Comparison of ENCODE assay signal across 8 cellular contexts in the genomic region with DNA sequence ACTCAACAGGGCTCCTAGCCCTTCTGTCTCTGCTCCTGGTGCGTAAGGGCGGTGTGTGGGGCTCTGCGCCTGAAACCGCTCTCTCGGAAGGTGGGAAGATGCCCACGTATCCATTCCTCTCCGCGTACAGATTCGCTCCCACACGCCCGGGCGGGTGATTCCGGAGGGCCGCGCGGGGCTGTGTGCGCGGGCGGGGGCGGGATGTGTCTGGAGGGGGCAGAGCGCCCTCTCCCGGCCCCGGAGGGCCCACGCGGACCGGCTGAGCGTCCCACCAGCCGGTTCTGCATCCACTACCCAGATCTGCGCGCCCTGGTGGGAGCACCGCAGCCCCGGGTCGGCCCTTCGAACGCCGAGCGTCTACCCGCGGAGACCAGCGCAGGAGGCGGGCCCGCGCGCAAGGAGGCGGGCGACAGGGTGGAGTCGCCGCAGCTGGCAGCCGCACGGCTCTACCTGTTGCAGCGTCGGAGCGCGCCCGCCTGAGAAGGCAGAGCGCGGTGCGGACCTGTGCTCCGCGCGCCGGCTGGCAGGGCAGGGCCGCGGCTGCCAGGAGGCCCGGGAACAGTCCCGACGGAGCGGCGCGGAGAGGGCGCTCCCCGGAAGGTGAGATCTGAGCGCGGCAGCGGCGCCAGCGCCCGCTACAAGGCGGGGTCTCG. TPM values are rescaled to one million over a fixed set of nuclear protein-coding genes. Genes with fewer than 3 reads are reported as not detected.
DNase-seq lines count a peak whose midpoint lies in the region; ATAC-seq and TF ChIP-seq lines count a peak whose summit lies in the region.

No MANE protein-coding gene starts in this region.

- H3K27me3 ChIP-seq in BE2C (peaks cover 40% of the 10 kb centered on the region), OCI-LY1 (ENCODE audit: insufficient read depth, low read length) (peaks cover 12% of the 10 kb centered on the region), left ventricle myocardium inferior (ENCODE audit: low read depth) (peaks cover 98% of the 10 kb centered on the region)

- no peak overlapping the region; the same call in 1 of the 2 replicates for H2AFZ ChIP-seq in OCI-LY1 (ENCODE audit: low read length)

- peak overlapping the region; percentile 43; the same call in 1 of the 2 replicates for H3K9ac ChIP-seq in OCI-LY1 (ENCODE audit: low read length)

- peaks cover 4% of the 10 kb centered on the region; the same call in 1 of the 2 replicates for H3K4me1 ChIP-seq in BE2C
- H3K4me1 ChIP-seq in OCI-LY1 (ENCODE audit: insufficient read depth, low read length, severe bottlenecking), result peaks cover 10% of the 10 kb centered on the region
- peaks cover 33% of the 10 kb centered on the region for H3K4me1 ChIP-seq in left ventricle myocardium inferior

- H3K27ac ChIP-seq in OCI-LY1 (ENCODE audit: low read depth, low read length, poor library complexity, severe bottlenecking) (no peak overlapping the region), left ventricle myocardium inferior (replicated peaks) (peak overlapping the region; percentile 16)

- H4K20me1 ChIP-seq in OCI-LY1 (ENCODE audit: insufficient read depth, low read length), result no peaks in the 10 kb centered on the region

- H3K4me3 Mint-ChIP-seq in activated naive CD8-positive, alpha-beta T cell treated with anti-CD3 and anti-CD28 coated beads, Interleukin-2, amount 10 ng/mL, durations not matched to agents 7 days and 5 days, result peak overlapping the region; percentile 73

- POLR2A ChIA-PET in activated naive CD8-positive, alpha-beta T cell treated with anti-CD3 and anti-CD28 coated beads, Interleukin-2, amount 10 ng/mL, durations not matched to agents 7 days and 5 days (lab: Charles Lee), result no interaction called here

- H3K4me2 ChIP-seq in OCI-LY1 (ENCODE audit: low read length), result peak overlapping the region; percentile 77

- H3K9me3 Mint-ChIP-seq in activated naive CD8-positive, alpha-beta T cell treated with anti-CD3 and anti-CD28 coated beads, Interleukin-2, amount 10 ng/mL, durations not matched to agents 7 days and 5 days, result no peaks in the 10 kb centered on the region

- no peak overlapping the region for H3K27ac Mint-ChIP-seq in activated naive CD8-positive, alpha-beta T cell treated with anti-CD3 and anti-CD28 coated beads, Interleukin-2, amount 10 ng/mL, durations not matched to agents 7 days and 5 days

- H3K36me3 Mint-ChIP-seq in activated naive CD8-positive, alpha-beta T cell treated with anti-CD3 and anti-CD28 coated beads, Interleukin-2, amount 10 ng/mL, durations not matched to agents 7 days and 5 days, result no peaks in the 10 kb centered on the region

- H3K79me2 ChIP-seq in OCI-LY1 (ENCODE audit: insufficient read depth, low read length), result no peaks in the 10 kb centered on the region

- peaks cover 12% of the 10 kb centered on the region for H3K4me1 Mint-ChIP-seq in activated naive CD8-positive, alpha-beta T cell treated with anti-CD3 and anti-CD28 coated beads, Interleukin-2, amount 10 ng/mL, durations not matched to agents 7 days and 5 days

- H3K4me3 ChIP-seq in BE2C (ENCODE audit: low read depth, low read length) (peak overlapping the region; percentile 47), OCI-LY1 (ENCODE audit: low read depth, low read length, poor library complexity, severe bottlenecking) (peak overlapping the region; percentile 69), left ventricle myocardium inferior (peak overlapping the region; percentile 70)

- H3K9me2 ChIP-seq in OCI-LY1 (ENCODE audit: low read depth, low read length), result no peaks in the 10 kb centered on the region

- peak; percentile 61 for ATAC-seq in GM19035 (IDR thresholded peaks at IDR 0.05; ENCODE audit: unreplicated experiment)
- peak; percentile 74 for ATAC-seq in HG03354 (IDR thresholded peaks at IDR 0.05; ENCODE audit: poor library complexity, severe bottlenecking, unreplicated experiment)
- peak; percentile 89 for ATAC-seq in activated naive CD8-positive, alpha-beta T cell treated with anti-CD3 and anti-CD28 coated beads, Interleukin-2, amount 10 ng/mL, durations not matched to agents 7 days and 5 days (ENCODE audit: low read depth)

- H3K36me3 ChIP-seq in BE2C (no peaks in the 10 kb centered on the region), OCI-LY1 (ENCODE audit: insufficient read depth, low read length) (peaks cover 3% of the 10 kb centered on the region; the same call in 1 of the 2 replicates), left ventricle myocardium inferior (no peaks in the 10 kb centered on the region)

- DNase-seq in BE2C (peak; percentile 83), left ventricle myocardium inferior (peak; percentile 42), posterior cingulate gyrus (peak; percentile 27 to 95 (median 64)), NCI-H2029 (lab: John Stamatoyannopoulos, UW) (no peak)
- DNase-seq in activated naive CD8-positive, alpha-beta T cell treated with anti-CD3 and anti-CD28 coated beads, Interleukin-2, amount 10 ng/mL, durations not matched to agents 7 days and 5 days, result peak; percentile 77

- TF ChIP-seq CTCF in BE2C (IDR thresholded peaks at IDR 0.05; ENCODE audit: low read depth, low read length) (peak; percentile 66), OCI-LY1 (IDR thresholded peaks at IDR 0.05; ENCODE audit: low read length) (peak; percentile 74), left ventricle myocardium inferior (IDR thresholded peaks at IDR 0.05; ENCODE audit: borderline replicate concordance) (peak; percentile 65)

- H3F3A ChIP-seq in OCI-LY1 (ENCODE audit: insufficient read depth, low read length), result no peaks in the 10 kb centered on the region

- H3K27me3 Mint-ChIP-seq in activated naive CD8-positive, alpha-beta T cell treated with anti-CD3 and anti-CD28 coated beads, Interleukin-2, amount 10 ng/mL, durations not matched to agents 7 days and 5 days, result peaks cover 75% of the 10 kb centered on the region

- no peaks in the 10 kb centered on the region; the same call in 1 of the 2 replicates for H3K9me3 ChIP-seq in BE2C
- H3K9me3 ChIP-seq in OCI-LY1 (ENCODE audit: low read length), result peaks cover 3% of the 10 kb centered on the region; the same call in 1 of the 2 replicates
- no peaks in the 10 kb centered on the region for H3K9me3 ChIP-seq in left ventricle myocardium inferior (replicated peaks)

- intact Hi-C loops in left ventricle myocardium inferior (cut with micrococcal nuclease), result no loop called here
- intact Hi-C loops in posterior cingulate gyrus (cut with DNase I), result loop anchor here (1.0 to 5.0 kb wide), 2 partner anchors 87 to 1018 kb away; no protein-coding TSS in a partner anchor

RNA-seq across cellular contexts. Expression of gene KCNK13, which starts 1.4 kb away (rescaled TPM):
- not detected for polyA plus RNA-seq in BE2C (2012; ENCODE audit: insufficient read depth, insufficient read length, low read depth)
- under 1 TPM in 1 of 2 experiments, not detected in 1; 0.19 TPM for total RNA-seq in activated naive CD8-positive, alpha-beta T cell treated with anti-CD3 and anti-CD28 coated beads, Interleukin-2, amount 10 ng/mL, durations not matched to agents 7 days and 5 days
- 1.9 TPM for total RNA-seq in left ventricle myocardium inferior
